Comparison of ENCODE assay signal across 10 cellular contexts in the genomic region with DNA sequence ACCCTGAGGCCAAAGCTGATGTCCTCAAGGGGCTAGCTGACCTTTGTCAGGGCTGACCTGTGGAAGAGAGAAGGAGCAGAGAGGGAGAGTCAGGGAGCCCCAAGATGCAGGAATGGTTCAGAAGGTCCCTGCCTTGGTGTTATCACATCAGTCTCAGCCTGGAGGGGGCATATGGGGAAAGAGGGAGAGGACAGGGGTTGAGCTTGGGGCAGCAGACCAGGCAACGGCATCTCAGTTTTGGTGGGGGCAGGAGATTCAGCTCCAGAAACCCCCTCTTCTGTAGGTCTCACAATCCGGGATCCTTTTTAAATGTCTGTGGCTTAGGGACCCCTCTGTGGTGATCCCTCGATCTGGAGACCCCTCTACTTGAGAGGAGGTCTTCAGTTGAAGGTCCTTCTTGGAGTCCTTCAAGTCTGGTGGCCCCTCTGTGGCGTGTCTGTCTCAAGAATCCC. TPM values are rescaled to one million over a fixed set of nuclear protein-coding genes. Genes with fewer than 3 reads are reported as not detected.
DNase-seq lines count a peak whose midpoint lies in the region; ATAC-seq and TF ChIP-seq lines count a peak whose summit lies in the region.
"Had no signal": no experiment of that assay in that cellular context is flagged by ENCODE, and none has a peak within 500 bp of the region (broad histone marks: within the 10 kb centered on the region; RNA-seq: fewer than 3 reads in every experiment).

No MANE protein-coding gene starts in this region.

- TF ChIP-seq CTCF in GM23338 (conservative IDR thresholded peaks at IDR 0.05; ENCODE audit: low read depth in 2 of 2), result no peak
- no peak for TF ChIP-seq CTCF in astrocyte of the cerebellum (IDR thresholded peaks at IDR 0.05; ENCODE audit: low read depth, low read length, missing control alignments)

- H3K27ac ChIP-seq in GM23338 (ENCODE audit: low read depth) (no peak overlapping the region), iPS-20b (ENCODE audit: low read length) (no peak overlapping the region), skin epidermis (peak overlapping the region in 20 of 21 experiments; percentile 51 to 96 (median 86))

- ATAC-seq in GM23338 (no peak), GM21529 (IDR thresholded peaks at IDR 0.05; ENCODE audit: unreplicated experiment) (no peak)

- peak overlapping the region; percentile 89; the same call in 1 of the 2 replicates for H3K27ac Mint-ChIP-seq in GM23338
- H3K27ac Mint-ChIP-seq in activated naive CD4-positive, alpha-beta T cell treated with anti-CD3 and anti-CD28 coated beads for 36 hours, result no peak overlapping the region

- H3K4me1 ChIP-seq in GM23338 (ENCODE audit: insufficient read depth) (peaks cover 17% of the 10 kb centered on the region), iPS-20b (ENCODE audit: insufficient read depth, low read length) (peaks cover 20% of the 10 kb centered on the region)

- no peak for DNase-seq in GM23338 (ENCODE audit: low spot score)
- no peak for DNase-seq in astrocyte of the cerebellum (ENCODE audit: low read depth)
- DNase-seq in islet precursor cell, result no peak
- DNase-seq in activated naive CD4-positive, alpha-beta T cell treated with anti-CD3 and anti-CD28 coated beads for 36 hours, result no peak
- no peak for DNase-seq in NCI-H774 (lab: John Stamatoyannopoulos, UW)
- DNase-seq: central memory CD4-positive, alpha-beta T cell; NCI-H1436 treated with DMSO at 0.1 percent for 48 hours had no signal

- H3K27me3 Mint-ChIP-seq in GM23338 (ENCODE audit: insufficient read depth, low read depth, poor library complexity), result peaks cover 13% of the 10 kb centered on the region
- H3K27me3 Mint-ChIP-seq in activated naive CD4-positive, alpha-beta T cell treated with anti-CD3 and anti-CD28 coated beads for 36 hours (ENCODE audit: low read depth), result peaks cover 10% of the 10 kb centered on the region

- 0 out of 2 replicates have a peak, but pooled peaks cover 3% of the 10 kb centered on the region for H3K9me2 ChIP-seq in GM23338 (ENCODE audit: insufficient read depth)

- peak overlapping the region; percentile 94 for H3K4me2 ChIP-seq in GM23338

- H3K4me3 ChIP-seq in GM23338, result peak overlapping the region; percentile 70
- H3K4me3 ChIP-seq in astrocyte of the cerebellum (ENCODE audit: low read depth, low read length), result peak overlapping the region; percentile 59
- H3K4me3 ChIP-seq in iPS-20b (ENCODE audit: low read length), result peak overlapping the region; percentile 82
- peak overlapping the region; percentile 30 to 46 (median 36) for H3K4me3 ChIP-seq in skin epidermis

- no peaks in the 10 kb centered on the region for H3K79me2 ChIP-seq in GM23338 (replicated peaks; ENCODE audit: insufficient read depth)

- H3K9ac ChIP-seq in iPS-20b (ENCODE audit: low read depth, low read length), result peak overlapping the region; percentile 83; the same call in 1 of the 2 replicates

- CTCF ChIA-PET in activated naive CD4-positive, alpha-beta T cell treated with anti-CD3 and anti-CD28 coated beads for 36 hours (lab: Charles Lee), result interaction anchor here (0.7 to 1.2 kb wide), 4 partner anchors 11 to 115 kb away, joined by 3 read pairs; no protein-coding TSS in a partner anchor

- 0 out of 2 replicates have a peak, but pooled peaks cover 2% of the 10 kb centered on the region for H3F3A ChIP-seq in GM23338 (replicated peaks; ENCODE audit: low read depth)

- no peaks in the 10 kb centered on the region for H3K27me3 ChIP-seq in GM23338 (ENCODE audit: insufficient read depth)
- peaks cover 6% of the 10 kb centered on the region for H3K27me3 ChIP-seq in iPS-20b (ENCODE audit: insufficient read depth, low read length)

- H3K36me3 Mint-ChIP-seq in GM23338 (ENCODE audit: low read depth), result peaks cover 27% of the 10 kb centered on the region
- H3K36me3 Mint-ChIP-seq in activated naive CD4-positive, alpha-beta T cell treated with anti-CD3 and anti-CD28 coated beads for 36 hours (ENCODE audit: low read depth), result no peaks in the 10 kb centered on the region

- peaks cover 50% of the 10 kb centered on the region for H3K4me1 Mint-ChIP-seq in GM23338
- H3K4me1 Mint-ChIP-seq in activated naive CD4-positive, alpha-beta T cell treated with anti-CD3 and anti-CD28 coated beads for 36 hours (ENCODE audit: low read depth), result peaks cover 9% of the 10 kb centered on the region

- H2AFZ ChIP-seq in GM23338, result 0 out of 2 replicates have a peak overlapping the region, but pooled peaks have one; percentile 94

- H3K9me3 Mint-ChIP-seq in GM23338, result no peaks in the 10 kb centered on the region
- no peaks in the 10 kb centered on the region for H3K9me3 Mint-ChIP-seq in activated naive CD4-positive, alpha-beta T cell treated with anti-CD3 and anti-CD28 coated beads for 36 hours

- peak overlapping the region; percentile 82 for H3K4me3 Mint-ChIP-seq in GM23338
- H3K4me3 Mint-ChIP-seq in activated naive CD4-positive, alpha-beta T cell treated with anti-CD3 and anti-CD28 coated beads for 36 hours, result no peak overlapping the region

- no peaks in the 10 kb centered on the region for H3K9me3 ChIP-seq in iPS-20b (ENCODE audit: insufficient read depth, low read depth, low read length)

- in situ Hi-C loops in astrocyte of the cerebellum (cut with HindIII; ENCODE audit: low sequenced_read_pairs), result no loop called here

- no peaks in the 10 kb centered on the region for H4K20me1 ChIP-seq in GM23338 (replicated peaks; ENCODE audit: insufficient read depth)

- intact Hi-C loops in activated naive CD4-positive, alpha-beta T cell treated with anti-CD3 and anti-CD28 coated beads for 36 hours (cut with micrococcal nuclease), result no loop called here

- no peaks in the 10 kb centered on the region for H3K36me3 ChIP-seq in GM23338 (ENCODE audit: insufficient read depth)
- H3K36me3 ChIP-seq in iPS-20b (ENCODE audit: insufficient read depth, low read depth, low read length), result peaks cover 29% of the 10 kb centered on the region

TF ChIP-seq in GM23338, 12 proteins besides CTCF, POLR2A, EP300 and RAD21 (continues in another document):
- TF ChIP-seq EZH2 (IDR thresholded peaks at IDR 0.05; ENCODE audit: low read depth, unreplicated experiment) (no peak), ZNF331 (CRISPR knock-in tag; IDR thresholded peaks at IDR 0.05; ENCODE audit: low read depth) (no peak)

RNA-seq across cellular contexts. Expression of a gene that starts 0.8 kb away (rescaled TPM):
- total RNA-seq in GM23338 (2014; rRNA removed; shearing (Covaris generic)), result 32.7 and 35.3 TPM in 2 replicates
- 165 and 182 TPM in 2 replicates for polyA plus RNA-seq in GM23338 (2016; fragmentation: Nextera tagmentation; extraction: Ambion mirVana)
- total RNA-seq in activated naive CD4-positive, alpha-beta T cell treated with anti-CD3 and anti-CD28 coated beads for 36 hours, result 1 to 10 TPM; 6.6 to 7.0 TPM

RNA-seq across cellular contexts. Expression of a gene that starts 1.7 kb away (rescaled TPM):
- 0.66 TPM in 1 of 2 replicates, not detected in the other for total RNA-seq in GM23338 (2014; rRNA removed; shearing (Covaris generic))
- 0.13 TPM in 1 of 2 replicates, not detected in the other for polyA plus RNA-seq in GM23338 (2016; fragmentation: Nextera tagmentation; extraction: Ambion mirVana)
- total RNA-seq in activated naive CD4-positive, alpha-beta T cell treated with anti-CD3 and anti-CD28 coated beads for 36 hours, result not detected

RNA-seq across cellular contexts. Expression of a gene that starts 7.4 kb away (rescaled TPM):
- 68.9 and 73.4 TPM in 2 replicates for total RNA-seq in GM23338 (2014; rRNA removed; shearing (Covaris generic))
- 86.6 and 97.8 TPM in 2 replicates for polyA plus RNA-seq in GM23338 (2016; fragmentation: Nextera tagmentation; extraction: Ambion mirVana)
- 10 to 100 TPM; 88.2 to 91.3 TPM for total RNA-seq in activated naive CD4-positive, alpha-beta T cell treated with anti-CD3 and anti-CD28 coated beads for 36 hours

RNA-seq across cellular contexts. Expression of a gene that starts 10.4 kb away (rescaled TPM):
- total RNA-seq in GM23338 (2014; rRNA removed; shearing (Covaris generic)), result 0.28 TPM in 1 of 2 replicates, not detected in the other
- polyA plus RNA-seq in GM23338 (2016; fragmentation: Nextera tagmentation; extraction: Ambion mirVana), result 0.53 and 0.64 TPM in 2 replicates
- not detected for total RNA-seq in activated naive CD4-positive, alpha-beta T cell treated with anti-CD3 and anti-CD28 coated beads for 36 hours

RNA-seq across cellular contexts. Expression of a gene that starts 13.6 kb away (rescaled TPM):
- 10.6 and 20.4 TPM in 2 replicates for total RNA-seq in GM23338 (2014; rRNA removed; shearing (Covaris generic))
- polyA plus RNA-seq in GM23338 (2016; fragmentation: Nextera tagmentation; extraction: Ambion mirVana), result 10.5 and 13.0 TPM in 2 replicates
- total RNA-seq in activated naive CD4-positive, alpha-beta T cell treated with anti-CD3 and anti-CD28 coated beads for 36 hours, result not detected

Comparison
In these comparisons a context has a peak if more than half of its experiments do, and no peak if none do; other contexts are left out.
1. H3K27ac ChIP-seq: peak in skin epidermis (20 of 21); none in GM23338 (single experiment) and iPS-20b (single experiment).
2. Peak in every context shown above with its lines, with median percentiles within 50 percentile points of each other: H3K4me3 ChIP-seq.